ENCODE assay signal across 8 cellular contexts in genomic region chr9:38362912-38363588, GRCh38. TPM values are rescaled to one million over a fixed set of nuclear protein-coding genes. Genes with fewer than 3 reads are reported as not detected.
DNase-seq lines count a peak whose midpoint lies in the region; ATAC-seq and TF ChIP-seq lines count a peak whose summit lies in the region.

No MANE protein-coding gene starts in this region.

- H3K27ac Mint-ChIP-seq in activated naive CD8-positive, alpha-beta T cell treated with anti-CD3 and anti-CD28 coated beads for 36 hours = no peak overlapping the region

- H3K4me1 Mint-ChIP-seq in activated naive CD8-positive, alpha-beta T cell treated with anti-CD3 and anti-CD28 coated beads for 36 hours = peaks cover 5% of the 10 kb centered on the region

- DNase-seq in AG08395 (ENCODE audit: low spot score) = peak; percentile 84
- DNase-seq in NCI-H526 treated with DMSO at 0.1 percent for 48 hours (lab: John Stamatoyannopoulos, UW) = peak; percentile 57
- DNase-seq in activated naive CD8-positive, alpha-beta T cell treated with anti-CD3 and anti-CD28 coated beads for 36 hours = peak; percentile 3
- no peak for DNase-seq in Right ventricle myocardium superior
- peak; percentile 24 for DNase-seq in pulmonary artery endothelial cell (ENCODE audit: low read depth, low spot score)

- TF ChIP-seq CTCF in GM12874 (IDR thresholded peaks at IDR 0.05; ENCODE audit: insufficient read depth, low read depth, low read length) = peak; percentile 51

- H3K9me3 Mint-ChIP-seq in activated naive CD8-positive, alpha-beta T cell treated with anti-CD3 and anti-CD28 coated beads for 36 hours = no peaks in the 10 kb centered on the region

- H3K4me3 Mint-ChIP-seq in activated naive CD8-positive, alpha-beta T cell treated with anti-CD3 and anti-CD28 coated beads for 36 hours = peak overlapping the region; percentile 38

- ATAC-seq in HG03565 (IDR thresholded peaks at IDR 0.05; ENCODE audit: unreplicated experiment) (peak; percentile 61), Right ventricle myocardium superior (ENCODE audit: poor library complexity) (peak; percentile 87), HG03439 (IDR thresholded peaks at IDR 0.05; ENCODE audit: unreplicated experiment) (no peak)

- no peaks in the 10 kb centered on the region for H3K36me3 Mint-ChIP-seq in activated naive CD8-positive, alpha-beta T cell treated with anti-CD3 and anti-CD28 coated beads for 36 hours

- intact Hi-C loops in Right ventricle myocardium superior (cut with DNase I) = loop anchor here (5.0 kb wide), 1 partner anchor 451 kb away; no protein-coding TSS in a partner anchor

- H3K27me3 Mint-ChIP-seq in activated naive CD8-positive, alpha-beta T cell treated with anti-CD3 and anti-CD28 coated beads for 36 hours = peaks cover 4% of the 10 kb centered on the region

RNA-seq across cellular contexts. Expression of gene ALDH1B1, which starts 29.5 kb away (rescaled TPM):
- 10 to 100 TPM; 31.8 to 35.0 TPM for total RNA-seq in activated naive CD8-positive, alpha-beta T cell treated with anti-CD3 and anti-CD28 coated beads for 36 hours
- total RNA-seq in Right ventricle myocardium superior (16.8 TPM), pulmonary artery endothelial cell (24.7 and 29.0 TPM in 2 replicates)
